17 cellular contexts compared by ENCODE assay signal in the genomic region with DNA sequence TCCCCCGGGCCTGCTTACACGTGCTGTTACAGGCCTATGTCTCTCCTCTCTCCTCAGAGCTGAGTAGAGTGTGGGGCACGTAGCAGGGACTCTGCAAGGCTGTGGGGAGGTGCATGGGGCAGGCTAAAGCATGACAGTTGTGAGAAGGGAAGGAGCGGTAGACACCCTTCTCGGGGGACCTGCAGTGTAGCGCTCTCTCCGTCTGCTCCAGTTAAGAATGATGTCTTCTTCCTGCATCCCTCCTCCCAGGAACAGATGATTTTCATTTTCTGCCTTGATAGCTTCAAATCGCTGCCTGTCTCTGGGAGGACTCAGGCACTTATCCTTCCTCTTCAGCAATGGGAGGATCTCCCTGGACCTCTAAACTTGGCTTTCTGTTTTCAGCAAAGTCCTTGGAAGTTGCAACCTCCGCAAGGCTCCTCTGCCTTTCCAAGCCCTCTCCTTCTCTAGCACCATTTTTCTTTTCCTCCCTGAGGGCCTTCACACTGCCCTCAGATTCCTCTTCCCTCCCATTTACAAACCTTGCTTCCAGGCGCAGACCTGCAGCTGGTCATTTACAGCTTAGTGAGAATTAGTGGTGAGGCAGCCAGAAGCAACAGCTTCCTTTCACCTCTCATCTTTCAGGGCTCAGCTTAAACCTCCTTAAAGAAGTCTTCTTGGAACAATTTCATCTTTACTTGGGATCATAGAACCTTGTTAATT. TPM values are rescaled to one million over a fixed set of nuclear protein-coding genes. Genes with fewer than 3 reads are reported as not detected.
DNase-seq lines count a peak whose midpoint lies in the region; ATAC-seq, FAIRE-seq and TF ChIP-seq lines count a peak whose summit lies in the region.
"Had no signal": no experiment of that assay in that cellular context is flagged by ENCODE, and none has a peak within 500 bp of the region (broad histone marks: within the 10 kb centered on the region; RNA-seq: fewer than 3 reads in every experiment).

No MANE protein-coding gene starts in this region.

- no peak overlapping the region for H3K9ac ChIP-seq in fibroblast of lung (ENCODE audit: insufficient read depth, low read length)

- peak overlapping the region; percentile 54 for H3K4me2 ChIP-seq in fibroblast of lung (ENCODE audit: extremely low read depth, insufficient read depth, low read length)

- no peaks in the 10 kb centered on the region for H3K36me3 Mint-ChIP-seq in activated T-cell treated with anti-CD3 and anti-CD28 coated beads, Interleukin-2, amount 50 U/mL, for 72 hours (ENCODE audit: insufficient read depth in 2 of 2)

- intact Hi-C loops in heart left ventricle (cut with DNase I) (loop anchor here in 2 of 10 donors (10.0 kb wide), 2 partner anchors 144 to 244 kb away; no protein-coding TSS in a partner anchor), cardiac septum (cut with DNase I) (no loop called here), pancreas (cut with DNase I) (no loop called here)

- no peaks in the 10 kb centered on the region for H3K9me3 Mint-ChIP-seq in activated T-cell treated with anti-CD3 and anti-CD28 coated beads, Interleukin-2, amount 50 U/mL, for 72 hours
- H3K9me3 Mint-ChIP-seq: activated CD4-positive, alpha-beta T cell treated with anti-CD3 and anti-CD28 coated beads, Interleukin-2, amount 10 ng/mL, durations not matched to agents 24 days and 14 days; endodermal cell had no signal

- DNase-seq in heart left ventricle = no peak
- no peak for DNase-seq in cardiac septum (ENCODE audit: low spot score)
- DNase-seq in fibroblast of lung (ENCODE audit: low read depth in 2 of 2) = peak in 1 of 2 donors; percentile 13
- no peak for DNase-seq in pancreas
- DNase-seq in activated T-cell treated with anti-CD3 and anti-CD28 coated beads, Interleukin-2, amount 50 U/mL, for 72 hours = no peak
- DNase-seq: activated CD4-positive, alpha-beta T cell treated with anti-CD3 and anti-CD28 coated beads, Interleukin-2, amount 10 ng/mL, durations not matched to agents 24 days and 14 days; activated CD8-positive, alpha-beta memory T cell treated with anti-CD3 and anti-CD28 coated beads, Interleukin-2, amount 50 U/mL, for 4 hours; endodermal cell; GF-D8; midbrain; NCI-H1417 treated with DMSO at 0.1 percent for 48 hours; stimulated activated CD4-positive, alpha-beta T cell treated with anti-CD3 and anti-CD28 coated beads, Interleukin-2, amount 100 ng/mL, for 48 hours; SW 1271 had no signal

- no peak overlapping the region for H3K27ac Mint-ChIP-seq in activated T-cell treated with anti-CD3 and anti-CD28 coated beads, Interleukin-2, amount 50 U/mL, for 72 hours
- H3K27ac Mint-ChIP-seq: activated CD4-positive, alpha-beta T cell treated with anti-CD3 and anti-CD28 coated beads, Interleukin-2, amount 10 ng/mL, durations not matched to agents 24 days and 14 days; endodermal cell had no signal

- H3K36me3 ChIP-seq in heart left ventricle = no peaks in the 10 kb centered on the region
- no peaks in the 10 kb centered on the region for H3K36me3 ChIP-seq in fibroblast of lung (ENCODE audit: control insufficient read depth, insufficient read depth, low read length)
- H3K36me3 ChIP-seq in pancreas = no peaks in the 10 kb centered on the region
- H3K36me3 ChIP-seq: neutrophil had no signal

- peaks cover 24% of the 10 kb centered on the region for H3K27me3 Mint-ChIP-seq in activated T-cell treated with anti-CD3 and anti-CD28 coated beads, Interleukin-2, amount 50 U/mL, for 72 hours (ENCODE audit: low read depth)

- no peaks in the 10 kb centered on the region for H3K4me1 Mint-ChIP-seq in activated T-cell treated with anti-CD3 and anti-CD28 coated beads, Interleukin-2, amount 50 U/mL, for 72 hours (ENCODE audit: low read depth)
- H3K4me1 Mint-ChIP-seq: endodermal cell had no signal

- no peaks in the 10 kb centered on the region for H3K9me3 ChIP-seq in heart left ventricle
- no peaks in the 10 kb centered on the region for H3K9me3 ChIP-seq in fibroblast of lung (ENCODE audit: control insufficient read depth, insufficient read depth, low read depth, low read length)
- H3K9me3 ChIP-seq in pancreas = no peaks in the 10 kb centered on the region
- H3K9me3 ChIP-seq: neutrophil had no signal

- H3K79me2 ChIP-seq in fibroblast of lung (ENCODE audit: control insufficient read depth, insufficient read depth, low read length) = no peaks in the 10 kb centered on the region

- ATAC-seq in heart left ventricle (peak; percentile 27 to 39 (median 33)), pancreas (peak in 3 of 4 donors; percentile 19 to 37 (median 28)), GM21381 (IDR thresholded peaks at IDR 0.05; ENCODE audit: unreplicated experiment) (no peak), GM19328 (IDR thresholded peaks at IDR 0.05; ENCODE audit: unreplicated experiment) (no peak), GM21786 (IDR thresholded peaks at IDR 0.05; ENCODE audit: unreplicated experiment) (no peak)
- no peak for ATAC-seq in activated T-cell treated with anti-CD3 and anti-CD28 coated beads, Interleukin-2, amount 50 U/mL, for 72 hours (replicated peaks in 1 of 2)

- H3K4me3 ChIP-seq in heart left ventricle = no peak overlapping the region
- H3K4me3 ChIP-seq in fibroblast of lung (replicated peaks in 1 of 4; ENCODE audit: control extremely low read depth in 1 of 4, insufficient read depth in 1 of 4, low read depth in 3 of 4, low read length in 4 of 4) = no peak overlapping the region
- H3K4me3 ChIP-seq in pancreas = no peak overlapping the region

- TF ChIP-seq CTCF in heart left ventricle (IDR thresholded peaks at IDR 0.05) (no peak), fibroblast of lung (conservative IDR thresholded peaks at IDR 0.05 in 1 of 2, IDR thresholded peaks at IDR 0.05 in 1 of 2; ENCODE audit: low read depth in 1 of 2, low read length in 2 of 2) (no peak), pancreas (IDR thresholded peaks at IDR 0.05) (no peak)

- no peaks in the 10 kb centered on the region for H4K20me1 ChIP-seq in fibroblast of lung (ENCODE audit: control insufficient read depth, extremely low read depth, insufficient read depth, low read length)

- peak overlapping the region in 4 of 12 donors; percentile 10 to 43 (median 23) for H3K27ac ChIP-seq in heart left ventricle
- H3K27ac ChIP-seq in fibroblast of lung (ENCODE audit: insufficient read depth, low read length) = no peak overlapping the region
- no peak overlapping the region for H3K27ac ChIP-seq in pancreas
- H3K27ac ChIP-seq: neutrophil had no signal

- H2AFZ ChIP-seq in fibroblast of lung (ENCODE audit: low read length) = no peak overlapping the region

- peaks cover 0 to 8% (median 0%) of the 10 kb centered on the region in 9 donors for H3K27me3 ChIP-seq in heart left ventricle
- H3K27me3 ChIP-seq in fibroblast of lung (ENCODE audit: control insufficient read depth, insufficient read depth, low read length) = peaks cover 21% of the 10 kb centered on the region
- H3K27me3 ChIP-seq in pancreas = no peaks in the 10 kb centered on the region
- H3K27me3 ChIP-seq: neutrophil had no signal

- TF ChIP-seq POLR2A in heart left ventricle (IDR thresholded peaks at IDR 0.05) = no peak

- no peak for FAIRE-seq in pancreas (lab: Jason Lieb, UNC)

- WGBS in heart left ventricle, 4 donors = 69 to 81% (median 78%) methylated on average over 10 of the region's 10 CpGs
- 83 to 87% methylated on average over 10 of the region's 10 CpGs for WGBS in pancreas, 2 donors

- H3K4me3 Mint-ChIP-seq in activated T-cell treated with anti-CD3 and anti-CD28 coated beads, Interleukin-2, amount 50 U/mL, for 72 hours = no peak overlapping the region
- H3K4me3 Mint-ChIP-seq: activated CD4-positive, alpha-beta T cell treated with anti-CD3 and anti-CD28 coated beads, Interleukin-2, amount 10 ng/mL, durations not matched to agents 24 days and 14 days; endodermal cell had no signal

- H3K4me1 ChIP-seq in heart left ventricle (peaks cover 0 to 18% (median 1%) of the 10 kb centered on the region in 12 donors), fibroblast of lung (ENCODE audit: control insufficient read depth, extremely low read depth, insufficient read depth, low read length) (peaks cover 6% of the 10 kb centered on the region), pancreas (no peaks in the 10 kb centered on the region)

RNA-seq across cellular contexts. Expression of a gene that starts 23.4 kb away (rescaled TPM):
- total RNA-seq in heart left ventricle (10 to 100 TPM in 7 of 9 donors, 1 to 10 TPM in 2; 9.3 to 49.6 (median 16.4) TPM), cardiac septum (32.6 TPM), fibroblast of lung (16.5 and 19.3 TPM in 2 replicates), pancreas (10 to 100 TPM; 13.9 to 37.2 (median 21.7) TPM)
- polyA plus RNA-seq in heart left ventricle (10 to 100 TPM in 1 of 2 donors, 1 to 10 TPM in 1; 4.8 to 16.5 TPM), fibroblast of lung (14.6 and 19.9 TPM in 2 replicates), pancreas (10 to 100 TPM; 12.5 to 13.0 TPM)
- polyA plus RNA-seq in fibroblast of lung (2012) = 18.7 and 19.1 TPM in 2 replicates
- 16.4 and 22.0 TPM in 2 replicates for polyA minus RNA-seq in fibroblast of lung (ENCODE audit: low replicate concordance)
- total RNA-seq in activated T-cell treated with anti-CD3 and anti-CD28 coated beads, Interleukin-2, amount 50 U/mL, for 72 hours = 100 to 1,000 TPM in 1 of 2 donors, 10 to 100 TPM in 1; 84.6 to 112 TPM

Comparison
In these comparisons a context has a peak if more than half of its experiments do, and no peak if none do; other contexts are left out.
1. ATAC-seq: peak in heart left ventricle (4 of 4) and pancreas (3 of 4); none in GM21381 (single experiment), activated T-cell treated with anti-CD3 and anti-CD28 coated beads, Interleukin-2, amount 50 U/mL, for 72 hours (0 of 2), GM19328 (single experiment) and GM21786 (single experiment).